ENCODE assay signal across 1 cellular context in the genomic region with DNA sequence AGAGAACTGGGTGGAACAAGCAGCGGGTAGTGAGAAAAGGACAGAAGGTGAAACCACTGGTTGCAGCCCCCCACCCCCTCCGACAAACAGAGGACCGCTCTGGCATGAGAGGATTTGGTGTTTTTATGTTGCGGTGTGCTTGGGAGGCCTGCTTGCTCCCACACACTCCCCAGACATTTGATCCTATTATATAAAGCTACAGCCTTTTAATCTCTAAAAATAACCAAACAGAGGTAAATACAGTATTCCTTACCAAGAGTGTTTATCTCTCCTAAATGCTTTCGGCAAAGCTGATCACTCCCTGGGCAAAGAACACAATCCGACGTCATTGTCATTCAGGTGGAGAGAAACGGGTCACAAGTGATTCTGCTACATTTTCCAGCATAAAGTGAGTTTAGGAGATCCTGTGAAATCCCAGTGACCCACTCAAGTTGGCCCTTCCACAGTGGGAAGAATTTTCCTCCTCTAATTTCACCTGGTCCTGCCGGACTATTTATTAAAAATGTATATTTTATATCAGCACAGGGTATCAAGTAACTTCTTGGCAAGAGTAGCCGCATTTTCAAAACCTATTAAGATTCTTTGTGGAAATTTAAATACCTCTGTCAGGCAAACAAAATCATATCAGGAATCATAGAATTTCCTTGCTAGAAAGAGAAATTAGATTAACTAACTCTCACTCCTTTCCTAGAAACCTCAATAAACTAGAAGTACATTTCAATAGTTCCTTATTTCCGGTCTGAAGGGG.
TF ChIP-seq lines count a peak whose summit lies in the region.

No MANE protein-coding gene starts in this region.

TF ChIP-seq in WTC11, 78 proteins besides CTCF, POLR2A, EP300 and RAD21 (continued from another document):
- TF ChIP-seq AR (CRISPR knock-in tag; IDR thresholded peaks at IDR 0.05) = no peak
- no peak for TF ChIP-seq ETV6 (CRISPR knock-in tag; IDR thresholded peaks at IDR 0.05)
- TF ChIP-seq CDX4 (CRISPR knock-in tag; IDR thresholded peaks at IDR 0.05; ENCODE audit: borderline replicate concordance) = no peak
- TF ChIP-seq, protein P1, sequence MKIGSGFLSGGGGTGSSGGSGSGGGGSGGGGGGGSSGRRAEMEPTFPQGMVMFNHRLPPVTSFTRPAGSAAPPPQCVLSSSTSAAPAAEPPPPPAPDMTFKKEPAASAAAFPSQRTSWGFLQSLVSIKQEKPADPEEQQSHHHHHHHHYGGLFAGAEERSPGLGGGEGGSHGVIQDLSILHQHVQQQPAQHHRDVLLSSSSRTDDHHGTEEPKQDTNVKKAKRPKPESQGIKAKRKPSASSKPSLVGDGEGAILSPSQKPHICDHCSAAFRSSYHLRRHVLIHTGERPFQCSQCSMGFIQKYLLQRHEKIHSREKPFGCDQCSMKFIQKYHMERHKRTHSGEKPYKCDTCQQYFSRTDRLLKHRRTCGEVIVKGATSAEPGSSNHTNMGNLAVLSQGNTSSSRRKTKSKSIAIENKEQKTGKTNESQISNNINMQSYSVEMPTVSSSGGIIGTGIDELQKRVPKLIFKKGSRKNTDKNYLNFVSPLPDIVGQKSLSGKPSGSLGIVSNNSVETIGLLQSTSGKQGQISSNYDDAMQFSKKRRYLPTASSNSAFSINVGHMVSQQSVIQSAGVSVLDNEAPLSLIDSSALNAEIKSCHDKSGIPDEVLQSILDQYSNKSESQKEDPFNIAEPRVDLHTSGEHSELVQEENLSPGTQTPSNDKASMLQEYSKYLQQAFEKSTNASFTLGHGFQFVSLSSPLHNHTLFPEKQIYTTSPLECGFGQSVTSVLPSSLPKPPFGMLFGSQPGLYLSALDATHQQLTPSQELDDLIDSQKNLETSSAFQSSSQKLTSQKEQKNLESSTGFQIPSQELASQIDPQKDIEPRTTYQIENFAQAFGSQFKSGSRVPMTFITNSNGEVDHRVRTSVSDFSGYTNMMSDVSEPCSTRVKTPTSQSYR (CRISPR knock-in tag; IDR thresholded peaks at IDR 0.05) = no peak
- no peak for TF ChIP-seq RORB (CRISPR knock-in tag; IDR thresholded peaks at IDR 0.05)
